ENCODE assay signal across 8 cellular contexts in genomic region chr4:5707366-5708133, GRCh38. TPM values are rescaled to one million over a fixed set of nuclear protein-coding genes. Genes with fewer than 3 reads are reported as not detected.
DNase-seq lines count a peak whose midpoint lies in the region; ATAC-seq and TF ChIP-seq lines count a peak whose summit lies in the region.

No MANE protein-coding gene starts in this region.

- H3K9ac ChIP-seq in fibroblast of lung (ENCODE audit: insufficient read depth, low read length) = peak overlapping the region; percentile 76

- H3K27me3 ChIP-seq in CD4-positive, CD25-positive, alpha-beta regulatory T cell (ENCODE audit: control insufficient read depth, insufficient read depth, low read length) = peaks cover 11% of the 10 kb centered on the region
- H3K27me3 ChIP-seq in RWPE2 (ENCODE audit: insufficient read depth, poor library complexity, severe bottlenecking) = no peaks in the 10 kb centered on the region
- H3K27me3 ChIP-seq in fibroblast of lung (ENCODE audit: control insufficient read depth, insufficient read depth, low read length) = no peaks in the 10 kb centered on the region
- no peaks in the 10 kb centered on the region for H3K27me3 ChIP-seq in osteoblast (ENCODE audit: insufficient read depth, low read length)

- no peak for TF ChIP-seq CTCF in RWPE2 (IDR thresholded peaks at IDR 0.05; ENCODE audit: poor library complexity, severe bottlenecking)
- TF ChIP-seq CTCF in fibroblast of lung (conservative IDR thresholded peaks at IDR 0.05 in 1 of 2, IDR thresholded peaks at IDR 0.05 in 1 of 2; ENCODE audit: low read depth in 1 of 2, low read length in 2 of 2) = no peak
- no peak for TF ChIP-seq CTCF in osteoblast (IDR thresholded peaks at IDR 0.05; ENCODE audit: extremely low read depth, low read depth, low read length)

- H3K9me3 Mint-ChIP-seq in CD4-positive, CD25-positive, alpha-beta regulatory T cell = peaks cover 0 to 9% (median 1%) of the 10 kb centered on the region in 7 donors

- peak overlapping the region in 1 of 3 donors; percentile 24 for H3K27ac Mint-ChIP-seq in CD4-positive, CD25-positive, alpha-beta regulatory T cell

- peaks cover 0 to 24% (median 14%) of the 10 kb centered on the region in 4 donors for H3K4me1 Mint-ChIP-seq in CD4-positive, CD25-positive, alpha-beta regulatory T cell

- peaks cover 4% of the 10 kb centered on the region for H3K36me3 Mint-ChIP-seq in CD4-positive, CD25-positive, alpha-beta regulatory T cell

- DNase-seq in CD4-positive, CD25-positive, alpha-beta regulatory T cell = no peak
- no peak for DNase-seq in RWPE2 (ENCODE audit: low spot score)
- peak in 1 of 2 donors; percentile 15 for DNase-seq in fibroblast of lung (ENCODE audit: low read depth in 2 of 2)
- DNase-seq in osteoblast (ENCODE audit: insufficient read length, low spot score, missing footprints) = no peak
- DNase-seq in RPMI8226 = no peak
- no peak for DNase-seq in hippocampal formation (lab: John Stamatoyannopoulos, UW)

- H3K4me3 Mint-ChIP-seq in CD4-positive, CD25-positive, alpha-beta regulatory T cell = peak overlapping the region; percentile 35 to 68 (median 62)

- H3K36me3 ChIP-seq in CD4-positive, CD25-positive, alpha-beta regulatory T cell (ENCODE audit: control insufficient read depth, insufficient read depth, low read length) = no peaks in the 10 kb centered on the region
- H3K36me3 ChIP-seq in RWPE2 (ENCODE audit: low read depth) (peaks cover 13% of the 10 kb centered on the region; the same call in 1 of the 2 replicates), fibroblast of lung (ENCODE audit: control insufficient read depth, insufficient read depth, low read length) (no peaks in the 10 kb centered on the region), osteoblast (ENCODE audit: insufficient read depth, low read length) (peaks cover 2% of the 10 kb centered on the region)

- H3K27ac ChIP-seq in CD4-positive, CD25-positive, alpha-beta regulatory T cell (ENCODE audit: insufficient read depth, low read length, poor library complexity, severe bottlenecking) = no peak overlapping the region
- H3K27ac ChIP-seq in RWPE2 (ENCODE audit: poor library complexity, severe bottlenecking) (peak overlapping the region; percentile 62), fibroblast of lung (ENCODE audit: insufficient read depth, low read length) (peak overlapping the region; percentile 76), osteoblast (ENCODE audit: low read depth, low read length) (peak overlapping the region; percentile 66)

- no peak overlapping the region for H3K4me3 ChIP-seq in CD4-positive, CD25-positive, alpha-beta regulatory T cell (ENCODE audit: low read depth, low read length)
- H3K4me3 ChIP-seq in RWPE2 (ENCODE audit: severe bottlenecking) (peak overlapping the region; percentile 78), fibroblast of lung (replicated peaks in 1 of 4; ENCODE audit: control extremely low read depth in 1 of 4, insufficient read depth in 1 of 4, low read depth in 3 of 4, low read length in 4 of 4) (peak overlapping the region; percentile 73 to 88 (median 80)), osteoblast (ENCODE audit: insufficient read depth, low read length) (peak overlapping the region; percentile 87)

- H3K79me2 ChIP-seq in fibroblast of lung (ENCODE audit: control insufficient read depth, insufficient read depth, low read length) = peaks cover 18% of the 10 kb centered on the region
- H3K79me2 ChIP-seq in osteoblast (ENCODE audit: insufficient read depth, low read length) = peaks cover 54% of the 10 kb centered on the region

- peaks cover 28% of the 10 kb centered on the region for H3K27me3 Mint-ChIP-seq in CD4-positive, CD25-positive, alpha-beta regulatory T cell

- H2AFZ ChIP-seq in fibroblast of lung (ENCODE audit: low read length) (peak overlapping the region; percentile 81), osteoblast (ENCODE audit: low read length) (peak overlapping the region; percentile 96)

- H3K9me3 ChIP-seq in CD4-positive, CD25-positive, alpha-beta regulatory T cell (ENCODE audit: control insufficient read depth in 2 of 2, low read length in 2 of 2) = no peaks in the 10 kb centered on the region
- H3K9me3 ChIP-seq in RWPE2 (ENCODE audit: severe bottlenecking) (no peaks in the 10 kb centered on the region), fibroblast of lung (ENCODE audit: control insufficient read depth, insufficient read depth, low read depth, low read length) (no peaks in the 10 kb centered on the region), osteoblast (ENCODE audit: low read depth, low read length) (no peaks in the 10 kb centered on the region)

- H3K4me1 ChIP-seq in CD4-positive, CD25-positive, alpha-beta regulatory T cell (ENCODE audit: control insufficient read depth, insufficient read depth, low read length, poor library complexity, severe bottlenecking) = peaks cover 4% of the 10 kb centered on the region
- H3K4me1 ChIP-seq in RWPE2 (ENCODE audit: insufficient read depth, poor library complexity, severe bottlenecking) (peaks cover 18% of the 10 kb centered on the region), fibroblast of lung (ENCODE audit: control insufficient read depth, extremely low read depth, insufficient read depth, low read length) (peaks cover 10% of the 10 kb centered on the region), osteoblast (ENCODE audit: insufficient read depth, low read length) (peaks cover 32% of the 10 kb centered on the region)

- peak overlapping the region; percentile 92 for H3K4me2 ChIP-seq in fibroblast of lung (ENCODE audit: extremely low read depth, insufficient read depth, low read length)
- H3K4me2 ChIP-seq in osteoblast (ENCODE audit: insufficient read depth, low read length) = peak overlapping the region; percentile 91

- no peak for ATAC-seq in CD4-positive, CD25-positive, alpha-beta regulatory T cell (ENCODE audit: low read depth in 2 of 2)
- no peak for ATAC-seq in RWPE2 (ENCODE audit: low read depth)
- ATAC-seq in GM18861 (IDR thresholded peaks at IDR 0.05; ENCODE audit: unreplicated experiment) = no peak
- ATAC-seq in GM18517 (IDR thresholded peaks at IDR 0.05; ENCODE audit: unreplicated experiment) = no peak

- no peaks in the 10 kb centered on the region for H4K20me1 ChIP-seq in fibroblast of lung (ENCODE audit: control insufficient read depth, extremely low read depth, insufficient read depth, low read length)
- peaks cover 27% of the 10 kb centered on the region for H4K20me1 ChIP-seq in osteoblast (ENCODE audit: insufficient read depth, low read length)

RNA-seq across cellular contexts. Expression of gene EVC2, which starts 0.8 kb away (rescaled TPM):
- total RNA-seq in CD4-positive, CD25-positive, alpha-beta regulatory T cell = 3.2 TPM
- 1 to 10 TPM in 1 of 4 donors, under 1 TPM in 3; 0.03 to 1.6 (median 0.60) TPM for polyA plus RNA-seq in CD4-positive, CD25-positive, alpha-beta regulatory T cell
- 15.9 and 16.5 TPM in 2 replicates for total RNA-seq in fibroblast of lung
- polyA plus RNA-seq in fibroblast of lung = 1.3 and 1.4 TPM in 2 replicates
- polyA plus RNA-seq in fibroblast of lung (2012) = 3.5 and 4.1 TPM in 2 replicates
- polyA minus RNA-seq in fibroblast of lung (ENCODE audit: low replicate concordance) = 2.5 and 7.8 TPM in 2 replicates
- total RNA-seq in osteoblast = 17.4 and 19.2 TPM in 2 replicates

RNA-seq across cellular contexts. Expression of gene EVC, which starts 3.5 kb away (rescaled TPM):
- 4.6 TPM for total RNA-seq in CD4-positive, CD25-positive, alpha-beta regulatory T cell
- polyA plus RNA-seq in CD4-positive, CD25-positive, alpha-beta regulatory T cell = under 1 TPM in 1 of 4 donors, not detected in 3; 0.02 TPM
- total RNA-seq in fibroblast of lung (24.4 and 39.0 TPM in 2 replicates), osteoblast (67.8 and 69.1 TPM in 2 replicates)
- polyA plus RNA-seq in fibroblast of lung = 4.9 and 6.1 TPM in 2 replicates
- polyA plus RNA-seq in fibroblast of lung (2012) = 10.2 and 13.0 TPM in 2 replicates
- polyA minus RNA-seq in fibroblast of lung (ENCODE audit: low replicate concordance) = 21.1 and 22.1 TPM in 2 replicates
